Comparison of ENCODE assay signal across 15 cellular contexts in genomic region chr9:124697326-124698200, GRCh38.
DNase-seq lines count a peak whose midpoint lies in the region; ATAC-seq, FAIRE-seq and TF ChIP-seq lines count a peak whose summit lies in the region.
"Had no signal": no experiment of that assay in that cellular context is flagged by ENCODE, and none has a peak within 500 bp of the region (broad histone marks: within the 10 kb centered on the region; RNA-seq: fewer than 3 reads in every experiment).

No MANE protein-coding gene starts in this region.

- TF ChIP-seq CTCF in AG04450 (IDR thresholded peaks at IDR 0.05; ENCODE audit: low read depth, low read length): no peak
- TF ChIP-seq CTCF in IMR-90 (conservative IDR thresholded peaks at IDR 0.05; ENCODE audit: low read depth, low read length): no peak
- TF ChIP-seq CTCF in cardiac fibroblast (IDR thresholded peaks at IDR 0.05; ENCODE audit: low read depth, low read length): no peak
- no peak for TF ChIP-seq CTCF in omental fat pad (IDR thresholded peaks at IDR 0.05)
- no peak for TF ChIP-seq CTCF in D721Med (IDR thresholded peaks at IDR 0.05; ENCODE audit: insufficient read depth, missing control alignments)

- H3K79me1 ChIP-seq in IMR-90 (ENCODE audit: low read depth in 1 of 2, low read length in 2 of 2) (peaks cover 13 to 42% of the 10 kb centered on the region in 2 experiments), mesendoderm (ENCODE audit: low read length) (peaks cover 2% of the 10 kb centered on the region)

- no peaks in the 10 kb centered on the region for H3K9me3 ChIP-seq in AG04450 (ENCODE audit: control insufficient read depth, insufficient read depth, low read length)
- no peaks in the 10 kb centered on the region for H3K9me3 ChIP-seq in IMR-90 (ENCODE audit: control insufficient read depth, insufficient read depth, low read length)
- H3K9me3 ChIP-seq: ovary had no signal

- peaks cover 2% of the 10 kb centered on the region for H3K79me2 ChIP-seq in mesendoderm (ENCODE audit: control insufficient read depth, insufficient read depth, low read length)

- TF ChIP-seq POLR2A in IMR-90 (IDR thresholded peaks at IDR 0.05; ENCODE audit: low read depth, low read length): no peak

- H3K23ac ChIP-seq in IMR-90 (ENCODE audit: low read depth, low read length) (peak overlapping the region; percentile 7; the same call in 1 of the 2 replicates), mesendoderm (ENCODE audit: low read length) (no peak overlapping the region)

- H3K14ac ChIP-seq in IMR-90 (replicated peaks; ENCODE audit: low read depth, low read length): peak overlapping the region; percentile 13

- H2BK5ac ChIP-seq in IMR-90 (ENCODE audit: low read depth, low read length, poor library complexity, severe bottlenecking): peak overlapping the region; percentile 97
- no peak overlapping the region for H2BK5ac ChIP-seq in mesendoderm (ENCODE audit: low read length)

- H3K27me3 ChIP-seq in AG04450 (ENCODE audit: control insufficient read depth, insufficient read depth, low read length) (no peaks in the 10 kb centered on the region), IMR-90 (ENCODE audit: control insufficient read depth, insufficient read depth, low read length) (no peaks in the 10 kb centered on the region), mesendoderm (ENCODE audit: insufficient read depth, low read length, poor library complexity) (no peaks in the 10 kb centered on the region)
- H3K27me3 ChIP-seq: ovary had no signal

- H2BK120ac ChIP-seq in IMR-90 (ENCODE audit: low read depth, low read length) (peak overlapping the region; percentile 78), mesendoderm (ENCODE audit: low read depth, low read length) (no peak overlapping the region)

- H3K56ac ChIP-seq in IMR-90 (ENCODE audit: extremely low read depth, insufficient read depth, low read length): peak overlapping the region; percentile 55
- no peak overlapping the region for H3K56ac ChIP-seq in mesendoderm (ENCODE audit: low read length)

- peak overlapping the region; percentile 54 for H3K27ac ChIP-seq in AG04450 (ENCODE audit: low read depth, low read length)
- peak overlapping the region; percentile 51 for H3K27ac ChIP-seq in IMR-90 (ENCODE audit: insufficient read depth, low read length)
- no peak overlapping the region for H3K27ac ChIP-seq in mesendoderm (ENCODE audit: low read depth, low read length)
- H3K27ac ChIP-seq: C4-2B, ovary had no signal

- peaks cover 15% of the 10 kb centered on the region for H3K9me1 ChIP-seq in IMR-90 (ENCODE audit: insufficient read depth, low read length)

- no peak overlapping the region for H2AFZ ChIP-seq in IMR-90 (replicated peaks; ENCODE audit: low read length, poor library complexity)

- H3K4me1 ChIP-seq in IMR-90 (ENCODE audit: control insufficient read depth, insufficient read depth, low read length) (peaks cover 21% of the 10 kb centered on the region), mesendoderm (ENCODE audit: control insufficient read depth, low read depth, low read length) (peaks cover 5% of the 10 kb centered on the region)

- H3K4me2 ChIP-seq in IMR-90 (ENCODE audit: low read depth, low read length) (peak overlapping the region; percentile 54; the same call in 1 of the 2 replicates), mesendoderm (ENCODE audit: low read length) (no peak overlapping the region)

- H2BK20ac ChIP-seq in IMR-90 (ENCODE audit: low read depth, low read length): peak overlapping the region; percentile 21; the same call in 1 of the 2 replicates

- H2AK5ac ChIP-seq in IMR-90 (ENCODE audit: low read depth, low read length): peak overlapping the region; percentile 57; the same call in 1 of the 2 replicates
- H2AK5ac ChIP-seq in mesendoderm (ENCODE audit: low read length): no peak overlapping the region

- TF ChIP-seq RAD21 in IMR-90 (IDR thresholded peaks at IDR 0.05; ENCODE audit: low read length): no peak

- CTCF ChIA-PET in AG04450 (lab: Charles Lee) (interaction anchor here (2.8 kb wide), 2 partner anchors 14 to 80 kb away, joined by 8 to 9 read pairs; no protein-coding TSS in a partner anchor), IMR-90 (lab: Yijun Ruan, JAX) (interaction anchor here (0.6 to 0.7 kb wide), 3 partner anchors 10 to 81 kb away, joined by 3 to 4 read pairs (median 3); no protein-coding TSS in a partner anchor)

- H3K4me3 ChIP-seq in AG04450 (ENCODE audit: low read depth, low read length) (no peak overlapping the region), IMR-90 (ENCODE audit: insufficient read depth, low read depth, low read length) (no peak overlapping the region), cardiac fibroblast (replicated peaks in 1 of 2; ENCODE audit: low read depth in 2 of 2, low read length in 2 of 2) (no peak overlapping the region), mesendoderm (ENCODE audit: low read length) (no peak overlapping the region)
- H3K4me3 ChIP-seq: ovary had no signal

- no peak overlapping the region for H2AK9ac ChIP-seq in IMR-90 (replicated peaks; ENCODE audit: low read depth, low read length, poor library complexity)

- H4K91ac ChIP-seq in IMR-90 (ENCODE audit: insufficient read depth, low read depth, low read length): peak overlapping the region; percentile 64; the same call in 1 of the 2 replicates

- POLR2A ChIA-PET in AG04450 (lab: Yijun Ruan, JAX) (interaction anchor here (1.6 kb wide), 1 partner anchor 38 kb away, joined by 11 read pairs; no protein-coding TSS in a partner anchor), IMR-90 (lab: Charles Lee; ENCODE audit: unreplicated experiment) (no interaction called here)

- peaks cover 2% of the 10 kb centered on the region; the same call in 1 of the 2 replicates for H3K36me3 ChIP-seq in IMR-90 (ENCODE audit: control insufficient read depth, insufficient read depth, low read length)
- no peaks in the 10 kb centered on the region for H3K36me3 ChIP-seq in mesendoderm (ENCODE audit: control insufficient read depth, insufficient read depth, low read length)
- H3K36me3 ChIP-seq: ovary had no signal

- H4K5ac ChIP-seq in IMR-90 (ENCODE audit: low read depth, low read length) (peak overlapping the region; percentile 82; the same call in 1 of the 2 replicates), mesendoderm (ENCODE audit: low read length) (no peak overlapping the region)

- H3K9ac ChIP-seq in IMR-90 (ENCODE audit: low read depth, low read length) (peak overlapping the region; percentile 55; the same call in 1 of the 2 replicates), mesendoderm (ENCODE audit: low read length) (no peak overlapping the region)

- 100% methylated on average over 1 of the region's 5 CpGs; no CpG with 5 or more reads in 1 of the 2 experiments for WGBS in IMR-90 (ENCODE audit: extremely low coverage in 2 of 2, insufficient read length in 1 of 2), 2 experiments
- WGBS in mesendoderm (ENCODE audit: extremely low coverage, insufficient coverage, low lambda C conversion rate): no CpG with 5 or more reads among the region's 5 CpGs

- H4K8ac ChIP-seq in IMR-90 (ENCODE audit: low read depth in 2 of 2, low read length in 2 of 2): peak overlapping the region; percentile 52 to 67; a peak in 3 of 4 replicates
- H4K8ac ChIP-seq in mesendoderm (ENCODE audit: low read depth, low read length): no peak overlapping the region

- dilution Hi-C loops in IMR-90 (cut with HindIII; ENCODE audit: low sequenced_read_pairs, unreplicated experiment): no loop called here

- H3K4ac ChIP-seq in IMR-90 (ENCODE audit: low read depth, low read length) (peak overlapping the region; percentile 72), mesendoderm (ENCODE audit: low read depth, low read length) (no peak overlapping the region)

- ATAC-seq in IMR-90 (ENCODE audit: low read depth) (no peak; the same call in 1 of the 2 replicates), omental fat pad (ENCODE audit: low FRiP score) (no peak), HG03442 (IDR thresholded peaks at IDR 0.05; ENCODE audit: unreplicated experiment) (no peak), GM18868 (IDR thresholded peaks at IDR 0.05; ENCODE audit: unreplicated experiment) (no peak)
- ATAC-seq: stimulated activated naive CD8-positive, alpha-beta T cell treated with anti-CD3 and anti-CD28 coated beads, Interleukin-15, Interleukin-2, amounts not matched to agents 100 U/mL and 50 U/mL, for 24 hours had no signal

- no peaks in the 10 kb centered on the region for H4K20me1 ChIP-seq in IMR-90 (ENCODE audit: insufficient read depth, low read length)

- intact Hi-C loops in IMR-90 (cut with micrococcal nuclease): no loop called here

- in situ Hi-C loops in IMR-90 (cut with MboI; ENCODE audit: low sequenced_read_pairs): no loop called here

- H2BK15ac ChIP-seq in IMR-90 (ENCODE audit: low read depth, low read length): peak overlapping the region; percentile 33; the same call in 2 of the 3 replicates
- no peak overlapping the region for H2BK15ac ChIP-seq in mesendoderm (replicated peaks; ENCODE audit: low read depth)

- peak overlapping the region; percentile 92 for H3K18ac ChIP-seq in IMR-90 (ENCODE audit: low read depth, low read length)
- H3K18ac ChIP-seq in mesendoderm (ENCODE audit: low read length): no peak overlapping the region

- DNase-seq in AG04450 (ENCODE audit: low read depth, low spot score) (no peak), IMR-90 (peak; percentile 61), cardiac fibroblast (ENCODE audit: low read depth in 2 of 2) (peak; percentile 69 to 78), mesendoderm (peak; percentile 44), omental fat pad (ENCODE audit: low spot score) (no peak), D721Med (ENCODE audit: insufficient read length, low spot score) (no peak)
- DNase-seq: activated CD4-positive, alpha-beta T cell treated with anti-CD3 and anti-CD28 coated beads for 48 hours; left cardiac atrium; NCI-H524 treated with DMSO at 0.1 percent for 48 hours; ovary; stimulated activated CD4-positive, alpha-beta T cell treated with anti-CD3 and anti-CD28 coated beads, Interleukin-2, amount 100 ng/mL, for 48 hours; stimulated activated naive CD8-positive, alpha-beta T cell treated with anti-CD3 and anti-CD28 coated beads, Interleukin-15, Interleukin-2, amounts not matched to agents 100 U/mL and 50 U/mL, for 24 hours had no signal

- BruUV-seq in IMR-90 (replicated peaks; lab: Mats Ljungman, UMichigan): TSS peak; percentile 79

- no peak for FAIRE-seq in D721Med (lab: Jason Lieb, UNC)

TF ChIP-seq in IMR-90, 13 proteins besides CTCF, POLR2A, EP300 and RAD21 (continues in another document):
- TF ChIP-seq RFX5 (IDR thresholded peaks at IDR 0.05; ENCODE audit: low read depth, low read length) (no peak), NFE2L2 (IDR thresholded peaks at IDR 0.05; ENCODE audit: low read depth, low read length) (no peak), BHLHE40 (IDR thresholded peaks at IDR 0.05; ENCODE audit: low read depth, low read length) (no peak), CEBPB (IDR thresholded peaks at IDR 0.05; ENCODE audit: low read depth, low read length) (peak; percentile 17; the same call in 1 of the 2 replicates)
- TF ChIP-seq, protein P1, sequence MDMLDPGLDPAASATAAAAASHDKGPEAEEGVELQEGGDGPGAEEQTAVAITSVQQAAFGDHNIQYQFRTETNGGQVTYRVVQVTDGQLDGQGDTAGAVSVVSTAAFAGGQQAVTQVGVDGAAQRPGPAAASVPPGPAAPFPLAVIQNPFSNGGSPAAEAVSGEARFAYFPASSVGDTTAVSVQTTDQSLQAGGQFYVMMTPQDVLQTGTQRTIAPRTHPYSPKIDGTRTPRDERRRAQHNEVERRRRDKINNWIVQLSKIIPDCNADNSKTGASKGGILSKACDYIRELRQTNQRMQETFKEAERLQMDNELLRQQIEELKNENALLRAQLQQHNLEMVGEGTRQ (IDR thresholded peaks at IDR 0.05; ENCODE audit: low read depth, low read length): no peak

Comparison
In these comparisons a context has a peak if more than half of its experiments do, and no peak if none do; other contexts are left out.
1. DNase-seq: peak in IMR-90 (single experiment), cardiac fibroblast (2 of 2) and mesendoderm (single experiment); none in AG04450 (single experiment), omental fat pad (single experiment) and D721Med (single experiment).